13 cellular contexts compared by ENCODE assay signal in genomic region chr19:28736528-28736927, GRCh38.
A peak's percentile ranks its signal among the peaks of the same experiment; 100 is the strongest.
DNase-seq lines count a peak whose midpoint lies in the region; ATAC-seq and TF ChIP-seq lines count a peak whose summit lies in the region.
"Had no signal": no experiment of that assay in that cellular context is flagged by ENCODE, and none has a peak within 500 bp of the region (broad histone marks: within the 10 kb centered on the region; RNA-seq: fewer than 3 reads in every experiment).

No MANE protein-coding gene starts in this region.

- H3K27ac Mint-ChIP-seq in mesothelial cell of epicardium: peak overlapping the region; percentile 44
- H3K27ac Mint-ChIP-seq: activated naive CD4-positive, alpha-beta T cell treated with anti-CD3 and anti-CD28 coated beads for 36 hours had no signal

- peaks cover 4% of the 10 kb centered on the region for H3K27me3 Mint-ChIP-seq in mesothelial cell of epicardium (ENCODE audit: low read depth)

- H3K4me1 Mint-ChIP-seq in mesothelial cell of epicardium: peaks cover 8% of the 10 kb centered on the region

- 72 to 75% methylated on average over 5 of the region's 5 CpGs for WGBS in heart right ventricle, 2 donors

- no peaks in the 10 kb centered on the region for H3K36me3 Mint-ChIP-seq in mesothelial cell of epicardium

- TF ChIP-seq POLR2A in vagina (IDR thresholded peaks at IDR 0.05): no peak

- H3K27me3 ChIP-seq in heart right ventricle (no peaks in the 10 kb centered on the region), adipocyte (replicated peaks; ENCODE audit: control insufficient read depth, insufficient read depth, low read length) (peaks cover 8% of the 10 kb centered on the region), vagina (no peaks in the 10 kb centered on the region)
- H3K27me3 ChIP-seq: cardiac muscle cell, tibial artery had no signal

- peaks cover 5% of the 10 kb centered on the region for H3K9me3 Mint-ChIP-seq in mesothelial cell of epicardium
- H3K9me3 Mint-ChIP-seq: activated naive CD4-positive, alpha-beta T cell treated with anti-CD3 and anti-CD28 coated beads for 36 hours had no signal

- DNase-seq in Right ventricle myocardium superior (no peak), heart right ventricle (no peak), adipocyte (ENCODE audit: low read depth) (no peak), mesothelial cell of epicardium (ENCODE audit: low spot score in 2 of 2, unreplicated experiment in 2 of 2) (no peak), vagina (ENCODE audit: extremely low spot score in 2 of 2) (no peak), NCI-H2171 treated with DMSO at 0.1 percent for 48 hours (lab: John Stamatoyannopoulos, UW) (no peak), NCI-H2081 (lab: John Stamatoyannopoulos, UW) (no peak)
- DNase-seq: activated CD8-positive, alpha-beta memory T cell treated with anti-CD3 and anti-CD28 coated beads for 24 hours; left ventricle myocardium superior; tibial artery had no signal

- H3K36me3 ChIP-seq in heart right ventricle (no peaks in the 10 kb centered on the region), adipocyte (ENCODE audit: control insufficient read depth, insufficient read depth, low read length, severe bottlenecking) (no peaks in the 10 kb centered on the region), vagina (no peaks in the 10 kb centered on the region)
- H3K36me3 ChIP-seq: cardiac muscle cell, tibial artery had no signal

- H3K4me1 ChIP-seq in heart right ventricle: peaks cover 0 to 11% (median 5%) of the 10 kb centered on the region in 9 donors
- H3K4me1 ChIP-seq in adipocyte (ENCODE audit: control insufficient read depth, insufficient read depth, low read length): peaks cover 6% of the 10 kb centered on the region
- H3K4me1 ChIP-seq in vagina: no peaks in the 10 kb centered on the region
- H3K4me1 ChIP-seq: tibial artery had no signal

- H3K4me3 Mint-ChIP-seq in mesothelial cell of epicardium: no peak overlapping the region
- H3K4me3 Mint-ChIP-seq: activated naive CD4-positive, alpha-beta T cell treated with anti-CD3 and anti-CD28 coated beads for 36 hours had no signal

- H3K4me3 ChIP-seq in heart right ventricle (peak overlapping the region in 1 of 10 donors; percentile 23), adipocyte (ENCODE audit: low read length) (peak overlapping the region; percentile 11), vagina (peak overlapping the region in 1 of 2 donors; percentile 8)
- H3K4me3 ChIP-seq: cardiac muscle cell, tibial artery had no signal

- no peak for TF ChIP-seq CTCF in heart right ventricle (IDR thresholded peaks at IDR 0.05)
- TF ChIP-seq CTCF in mesothelial cell of epicardium (IDR thresholded peaks at IDR 0.05; ENCODE audit: unreplicated experiment): no peak
- TF ChIP-seq CTCF in vagina (IDR thresholded peaks at IDR 0.05): no peak

- intact Hi-C loops in Right ventricle myocardium superior (cut with DNase I): loop anchor here (2.0 to 5.0 kb wide), 2 partner anchors 142 to 526 kb away; no protein-coding TSS in a partner anchor
- intact Hi-C loops in heart right ventricle (cut with DNase I): loop anchor here (2.0 to 10.0 kb wide), 6 partner anchors 140 to 788 kb away; partner anchors contain the start of gene VSTM2B (in 1 of the 10)
- intact Hi-C loops in vagina (cut with DNase I): no loop called here

- ATAC-seq in Right ventricle myocardium superior (ENCODE audit: poor library complexity) (peak; percentile 22), heart right ventricle (no peak), HG03159 (IDR thresholded peaks at IDR 0.05; ENCODE audit: unreplicated experiment) (no peak)

- H3K9ac ChIP-seq in adipocyte (ENCODE audit: low read length): peak overlapping the region; percentile 82

- H3K9me3 ChIP-seq in heart right ventricle: no peaks in the 10 kb centered on the region
- peaks cover 8% of the 10 kb centered on the region for H3K9me3 ChIP-seq in adipocyte (ENCODE audit: control insufficient read depth, low read length)
- no peaks in the 10 kb centered on the region for H3K9me3 ChIP-seq in vagina
- H3K9me3 ChIP-seq: tibial artery had no signal

- H3K27ac ChIP-seq in heart right ventricle (peak overlapping the region in 2 of 10 donors; percentile 45 to 48), vagina (peak overlapping the region; percentile 63)
- H3K27ac ChIP-seq: cardiac muscle cell, tibial artery had no signal
